Comparison of ENCODE assay signal across 8 cellular contexts in genomic region chr1:241640867-241641542, GRCh38. TPM values are rescaled to one million over a fixed set of nuclear protein-coding genes. Genes with fewer than 3 reads are reported as not detected.
A peak's percentile ranks its signal among the peaks of the same experiment; 100 is the strongest.
DNase-seq lines count a peak whose midpoint lies in the region; ATAC-seq and TF ChIP-seq lines count a peak whose summit lies in the region.

No MANE protein-coding gene starts in this region.

- intact Hi-C loops in activated CD4-positive, alpha-beta T cell treated with anti-CD3 and anti-CD28 coated beads, Interleukin-2, amount 10 ng/mL, durations not matched to agents 24 days and 14 days (cut with micrococcal nuclease), result loop anchor here (1.0 kb wide), 3 partner anchors 14 to 206 kb away; no protein-coding TSS in a partner anchor

- peaks cover 26% of the 10 kb centered on the region for H3K79me2 ChIP-seq in hepatocyte

- peak overlapping the region; percentile 86 for H3K27ac Mint-ChIP-seq in activated CD4-positive, alpha-beta T cell treated with anti-CD3 and anti-CD28 coated beads, Interleukin-2, amount 10 ng/mL, durations not matched to agents 24 days and 14 days

- no peak for TF ChIP-seq CTCF in VCaP (conservative IDR thresholded peaks at IDR 0.05)
- TF ChIP-seq CTCF in hepatocyte (IDR thresholded peaks at IDR 0.05; ENCODE audit: poor library complexity), result no peak

- H3K9me3 ChIP-seq in hepatocyte (ENCODE audit: low read depth) (no peaks in the 10 kb centered on the region), subcutaneous abdominal adipose tissue (ENCODE audit: control insufficient read depth in 5 of 5, low read length in 5 of 5) (peaks cover 0 to 2% (median 0%) of the 10 kb centered on the region in 5 donors)

- peaks cover 2% of the 10 kb centered on the region for H3K27me3 Mint-ChIP-seq in activated CD4-positive, alpha-beta T cell treated with anti-CD3 and anti-CD28 coated beads, Interleukin-2, amount 10 ng/mL, durations not matched to agents 24 days and 14 days

- WGBS in hepatocyte (ENCODE audit: low lambda C conversion rate, missing lambda C conversion rate), result 86% methylated on average over 9 of the region's 9 CpGs

- H3K4me2 ChIP-seq in hepatocyte, result peak overlapping the region; percentile 83

- peaks cover 14% of the 10 kb centered on the region for H3K9me3 Mint-ChIP-seq in activated CD4-positive, alpha-beta T cell treated with anti-CD3 and anti-CD28 coated beads, Interleukin-2, amount 10 ng/mL, durations not matched to agents 24 days and 14 days

- H3K4me1 ChIP-seq in hepatocyte (ENCODE audit: insufficient read depth) (peaks cover 24% of the 10 kb centered on the region), subcutaneous abdominal adipose tissue (ENCODE audit: control insufficient read depth in 5 of 5, insufficient read depth in 5 of 5, low read length in 5 of 5) (peaks cover 0 to 23% (median 15%) of the 10 kb centered on the region in 5 donors)

- H3K4me1 Mint-ChIP-seq in activated CD4-positive, alpha-beta T cell treated with anti-CD3 and anti-CD28 coated beads, Interleukin-2, amount 10 ng/mL, durations not matched to agents 24 days and 14 days, result peaks cover 30% of the 10 kb centered on the region

- no peaks in the 10 kb centered on the region for H4K20me1 ChIP-seq in hepatocyte (ENCODE audit: insufficient read depth, poor library complexity, severe bottlenecking)

- peak overlapping the region; percentile 42 for H3K4me3 ChIP-seq in hepatocyte
- peak overlapping the region; percentile 59 to 88 (median 69) for H3K4me3 ChIP-seq in subcutaneous abdominal adipose tissue (ENCODE audit: low read depth in 1 of 5, low read length in 5 of 5)

- peak overlapping the region in 2 of 5 donors; percentile 11 to 55 for H3K9ac ChIP-seq in subcutaneous abdominal adipose tissue (ENCODE audit: low read length in 5 of 5)

- H3K9me2 ChIP-seq in hepatocyte (replicated peaks; ENCODE audit: insufficient read depth), result no peaks in the 10 kb centered on the region

- peak overlapping the region; percentile 71 for H3K27ac ChIP-seq in VCaP
- peak overlapping the region; percentile 94 for H3K27ac ChIP-seq in hepatocyte
- H3K27ac ChIP-seq in subcutaneous abdominal adipose tissue (ENCODE audit: low read depth, low read length), result no peak overlapping the region

- no peaks in the 10 kb centered on the region for H3K27me3 ChIP-seq in hepatocyte
- no peaks in the 10 kb centered on the region for H3K27me3 ChIP-seq in subcutaneous abdominal adipose tissue (ENCODE audit: control insufficient read depth in 5 of 5, insufficient read depth in 4 of 5, low read length in 5 of 5)

- ATAC-seq in GM18517 (IDR thresholded peaks at IDR 0.05; ENCODE audit: unreplicated experiment) (no peak), HG02610 (IDR thresholded peaks at IDR 0.05; ENCODE audit: unreplicated experiment) (no peak)

- H3K4me3 Mint-ChIP-seq in activated CD4-positive, alpha-beta T cell treated with anti-CD3 and anti-CD28 coated beads, Interleukin-2, amount 10 ng/mL, durations not matched to agents 24 days and 14 days, result peak overlapping the region; percentile 76

- H3K36me3 ChIP-seq in hepatocyte (replicated peaks; ENCODE audit: insufficient read depth, low read depth), result no peaks in the 10 kb centered on the region
- no peaks in the 10 kb centered on the region for H3K36me3 ChIP-seq in subcutaneous abdominal adipose tissue (ENCODE audit: control insufficient read depth in 5 of 5, insufficient read depth in 5 of 5, low read length in 5 of 5)

- no peak for DNase-seq in activated CD4-positive, alpha-beta T cell treated with anti-CD3 and anti-CD28 coated beads, Interleukin-2, amount 10 ng/mL, durations not matched to agents 24 days and 14 days
- no peak for DNase-seq in activated CD4-positive, alpha-beta T cell treated with anti-CD3 and anti-CD28 coated beads for 4 hours
- peak; percentile 65 for DNase-seq in hepatocyte (ENCODE audit: low spot score)
- DNase-seq in HCEC 1CT, result no peak

- peak overlapping the region; percentile 97 for H2AFZ ChIP-seq in hepatocyte

- H3K36me3 Mint-ChIP-seq in activated CD4-positive, alpha-beta T cell treated with anti-CD3 and anti-CD28 coated beads, Interleukin-2, amount 10 ng/mL, durations not matched to agents 24 days and 14 days (ENCODE audit: low read depth), result peaks cover 19% of the 10 kb centered on the region

RNA-seq across cellular contexts. Expression of gene CHML, which starts 0.8 kb away (rescaled TPM):
- 19.5 and 21.4 TPM in 2 replicates for total RNA-seq in activated CD4-positive, alpha-beta T cell treated with anti-CD3 and anti-CD28 coated beads, Interleukin-2, amount 10 ng/mL, durations not matched to agents 24 days and 14 days
- total RNA-seq in hepatocyte, result 20.9 and 21.1 TPM in 2 replicates
- polyA plus RNA-seq in hepatocyte, result 3.9 and 4.4 TPM in 2 replicates

RNA-seq across cellular contexts. Expression of gene OPN3, which starts 0.8 kb away (rescaled TPM):
- total RNA-seq in activated CD4-positive, alpha-beta T cell treated with anti-CD3 and anti-CD28 coated beads, Interleukin-2, amount 10 ng/mL, durations not matched to agents 24 days and 14 days, result 11.2 and 11.6 TPM in 2 replicates
- 39.6 and 40.0 TPM in 2 replicates for total RNA-seq in hepatocyte
- polyA plus RNA-seq in hepatocyte, result 73.2 and 75.8 TPM in 2 replicates

RNA-seq across cellular contexts. Expression of gene WDR64, which starts 11.1 kb away (rescaled TPM):
- total RNA-seq in activated CD4-positive, alpha-beta T cell treated with anti-CD3 and anti-CD28 coated beads, Interleukin-2, amount 10 ng/mL, durations not matched to agents 24 days and 14 days, result not detected in 2 replicates
- total RNA-seq in hepatocyte, result 0.07 TPM in 1 of 2 replicates, not detected in the other
- polyA plus RNA-seq in hepatocyte, result not detected in 2 replicates
